Comparison of ENCODE assay signal across 8 cellular contexts in the genomic region with DNA sequence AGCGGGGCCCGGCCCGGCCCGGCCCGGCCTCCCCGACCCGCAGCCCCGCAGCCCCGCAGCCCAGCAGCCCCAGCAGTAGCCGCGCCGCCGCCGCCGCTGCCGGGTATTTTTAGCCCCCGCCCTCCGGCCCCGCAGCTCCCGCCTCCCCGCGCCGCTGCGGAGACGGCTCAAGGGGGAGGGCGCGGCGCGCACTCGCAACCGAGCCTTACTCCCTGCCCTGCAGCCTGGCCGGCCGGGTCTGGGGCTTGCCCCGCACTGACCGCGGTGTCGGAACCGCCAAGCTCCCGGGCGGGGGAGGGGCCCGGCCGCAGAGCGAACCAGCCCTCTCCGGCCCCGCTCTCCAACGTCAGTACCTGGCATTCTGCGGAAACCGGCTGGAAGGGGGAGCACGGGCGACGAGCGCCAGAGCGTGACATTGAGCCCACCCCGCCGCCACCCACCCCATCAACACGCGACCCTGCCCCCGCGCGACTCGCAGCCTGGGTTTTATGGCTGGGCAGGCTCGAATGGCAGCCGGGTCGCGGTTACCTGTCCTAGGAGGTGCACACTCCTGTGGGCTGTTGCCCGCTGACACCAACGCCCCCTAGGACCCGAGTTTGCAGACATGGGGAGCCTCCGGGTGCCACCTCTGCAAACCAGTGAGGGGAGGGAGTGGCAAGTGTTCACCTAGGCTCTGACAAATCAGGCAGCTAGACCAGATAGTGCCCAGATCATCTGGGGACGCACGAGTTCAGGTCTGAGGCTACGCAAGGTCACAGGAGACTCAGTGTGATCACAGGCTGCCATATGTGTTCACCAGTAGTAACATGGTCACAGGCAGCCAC. TPM values are rescaled to one million over a fixed set of nuclear protein-coding genes. Genes with fewer than 3 reads are reported as not detected.
A peak's percentile ranks its signal among the peaks of the same experiment; 100 is the strongest.
DNase-seq lines count a peak whose midpoint lies in the region; ATAC-seq and TF ChIP-seq lines count a peak whose summit lies in the region.

A gene with protein sequence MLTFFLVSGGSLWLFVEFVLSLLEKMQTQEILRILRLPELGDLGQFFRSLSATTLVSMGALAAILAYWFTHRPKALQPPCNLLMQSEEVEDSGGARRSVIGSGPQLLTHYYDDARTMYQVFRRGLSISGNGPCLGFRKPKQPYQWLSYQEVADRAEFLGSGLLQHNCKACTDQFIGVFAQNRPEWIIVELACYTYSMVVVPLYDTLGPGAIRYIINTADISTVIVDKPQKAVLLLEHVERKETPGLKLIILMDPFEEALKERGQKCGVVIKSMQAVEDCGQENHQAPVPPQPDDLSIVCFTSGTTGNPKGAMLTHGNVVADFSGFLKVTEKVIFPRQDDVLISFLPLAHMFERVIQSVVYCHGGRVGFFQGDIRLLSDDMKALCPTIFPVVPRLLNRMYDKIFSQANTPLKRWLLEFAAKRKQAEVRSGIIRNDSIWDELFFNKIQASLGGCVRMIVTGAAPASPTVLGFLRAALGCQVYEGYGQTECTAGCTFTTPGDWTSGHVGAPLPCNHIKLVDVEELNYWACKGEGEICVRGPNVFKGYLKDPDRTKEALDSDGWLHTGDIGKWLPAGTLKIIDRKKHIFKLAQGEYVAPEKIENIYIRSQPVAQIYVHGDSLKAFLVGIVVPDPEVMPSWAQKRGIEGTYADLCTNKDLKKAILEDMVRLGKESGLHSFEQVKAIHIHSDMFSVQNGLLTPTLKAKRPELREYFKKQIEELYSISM (minus strand): TSS at position 98 of the 824 bp plus-strand sequence. CDS start 105 bp downstream, outside the sequence.

- no peak within 1 kb of the TSS for H3K27ac ChIP-seq in duodenal mucosa (ENCODE audit: low read depth, low read length)
- no peak within 1 kb of the TSS for H3K27ac ChIP-seq in lower lobe of right lung
- H3K27ac ChIP-seq in stomach smooth muscle (ENCODE audit: low read length), result no peak within 1 kb of the TSS

- ATAC-seq in lower lobe of right lung (peak; percentile 72), HG03457 (IDR thresholded peaks at IDR 0.05; ENCODE audit: unreplicated experiment) (no peak), GM18907 (IDR thresholded peaks at IDR 0.05; ENCODE audit: unreplicated experiment) (no peak)

- peak within 1 kb of the TSS; percentile 26 to 32 for H3K9ac ChIP-seq in duodenal mucosa (ENCODE audit: low read depth in 1 of 2, low read length in 2 of 2)
- peak within 1 kb of the TSS; percentile 17 to 47 for H3K9ac ChIP-seq in stomach smooth muscle (ENCODE audit: low read length in 2 of 2)

- H3K36me3 ChIP-seq in duodenal mucosa (ENCODE audit: control insufficient read depth in 1 of 2, insufficient read depth in 2 of 2, low read length in 2 of 2) (no peaks in the 10 kb centered on the region), lower lobe of right lung (no peaks in the 10 kb centered on the region), stomach smooth muscle (ENCODE audit: control insufficient read depth in 2 of 2, insufficient read depth in 2 of 2, low read length in 2 of 2) (no peaks in the 10 kb centered on the region)

- peak within 1 kb of the TSS; percentile 55 to 65 for H3K4me3 ChIP-seq in duodenal mucosa (ENCODE audit: low read depth in 1 of 2, low read length in 2 of 2)
- peak within 1 kb of the TSS; percentile 60 for H3K4me3 ChIP-seq in lower lobe of right lung
- H3K4me3 ChIP-seq in stomach smooth muscle (ENCODE audit: low read length in 2 of 2), result peak within 1 kb of the TSS; percentile 49 to 77

- no peak for TF ChIP-seq CTCF in lower lobe of right lung (IDR thresholded peaks at IDR 0.05)

- H3K9me3 ChIP-seq in duodenal mucosa (ENCODE audit: control insufficient read depth in 1 of 2, low read length in 2 of 2) (no peaks in the 10 kb centered on the region), lower lobe of right lung (no peaks in the 10 kb centered on the region), stomach smooth muscle (ENCODE audit: control insufficient read depth in 2 of 2, low read length in 2 of 2) (no peaks in the 10 kb centered on the region)

- H3K4me1 ChIP-seq in duodenal mucosa (ENCODE audit: control insufficient read depth in 1 of 2, insufficient read depth in 2 of 2, low read length in 2 of 2) (peaks cover 13 to 24% of the 10 kb centered on the region in 2 donors), lower lobe of right lung (peaks cover 10% of the 10 kb centered on the region), stomach smooth muscle (ENCODE audit: control insufficient read depth, insufficient read depth, low read length) (peaks cover 11% of the 10 kb centered on the region)

- peaks cover 9 to 17% of the 10 kb centered on the region in 2 donors for H3K27me3 ChIP-seq in duodenal mucosa (ENCODE audit: control insufficient read depth in 1 of 2, insufficient read depth in 2 of 2, low read length in 2 of 2)
- peaks cover 35% of the 10 kb centered on the region for H3K27me3 ChIP-seq in lower lobe of right lung (ENCODE audit: low read depth)
- peaks cover 7 to 13% of the 10 kb centered on the region in 2 donors for H3K27me3 ChIP-seq in stomach smooth muscle (ENCODE audit: control insufficient read depth in 1 of 2, insufficient read depth in 2 of 2, low read length in 2 of 2)

- intact Hi-C loops in lower lobe of right lung (cut with DNase I), result no loop called here

- DNase-seq in NCI-H1436 (lab: John Stamatoyannopoulos, UW) (peak; percentile 24), NCI-H1436 treated with DMSO at 0.1 percent for 48 hours (lab: John Stamatoyannopoulos, UW) (no peak), lower lobe of right lung (peak; percentile 61)
- DNase-seq in activated CD4-positive, alpha-beta T cell treated with anti-CD3 and anti-CD28 coated beads for 48 hours, result peak; percentile 51

RNA-seq across cellular contexts. Expression of the gene that starts here (rescaled TPM):
- 0.59 TPM for total RNA-seq in lower lobe of right lung

Comparison
In these comparisons a context has a peak if more than half of its experiments do, and no peak if none do; other contexts are left out.
1. Peak in DNase-seq, ATAC-seq and H3K4me3 ChIP-seq in lower lobe of right lung; RNA of the gene not detected or under 1 TPM.